Comparison of ENCODE assay signal across 1 cellular context in the genomic region with DNA sequence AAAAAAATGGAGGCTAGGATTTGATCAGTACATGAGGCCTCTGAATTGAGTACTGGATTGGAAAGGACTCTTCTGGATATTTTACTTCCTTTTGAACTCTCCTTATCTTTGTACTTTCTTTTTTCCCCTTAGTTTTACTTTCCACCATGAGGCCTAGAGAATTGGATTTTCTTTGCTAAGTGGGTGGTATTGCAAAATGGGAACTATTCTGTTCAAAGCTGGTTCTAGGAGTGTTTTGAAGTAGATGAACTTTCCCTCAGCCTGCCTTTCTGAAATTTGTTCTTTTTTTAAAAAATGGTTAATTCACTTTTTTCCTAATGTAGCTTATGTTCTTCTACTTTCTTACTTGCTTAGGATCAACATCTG.
TF ChIP-seq lines count a peak whose summit lies in the region.

No MANE protein-coding gene starts in this region.

TF ChIP-seq in SK-N-SH, 30 proteins besides CTCF, POLR2A, EP300 and RAD21 (continued from another document):
- TF ChIP-seq MAX (IDR thresholded peaks at IDR 0.05; ENCODE audit: low read depth): no peak
- no peak for TF ChIP-seq EZH2phosphoT487 (IDR thresholded peaks at IDR 0.05; ENCODE audit: borderline replicate concordance, low read depth)
- TF ChIP-seq CHD2 (IDR thresholded peaks at IDR 0.05; ENCODE audit: low read length, partially characterized antibody): no peak
- no peak for TF ChIP-seq ELF1 (IDR thresholded peaks at IDR 0.05)
- TF ChIP-seq NFIC (IDR thresholded peaks at IDR 0.05; ENCODE audit: borderline replicate concordance): no peak
- TF ChIP-seq USF1 (IDR thresholded peaks at IDR 0.05; ENCODE audit: borderline replicate concordance, low read depth): no peak
- no peak for TF ChIP-seq TAF1 (IDR thresholded peaks at IDR 0.05; ENCODE audit: borderline replicate concordance, low read depth, low read length)
TF ChIP-seq in SK-N-SH: peak in this region for 0.
